In genomic region chr7:120988591-120989299, GRCh38 we compare ENCODE assay signal across 8 cellular contexts. TPM values are rescaled to one million over a fixed set of nuclear protein-coding genes. Genes with fewer than 3 reads are reported as not detected.
DNase-seq lines count a peak whose midpoint lies in the region; ATAC-seq and TF ChIP-seq lines count a peak whose summit lies in the region.

Gene CPED1 (plus strand): TSS chr7:120988711. CDS start chr7:120989622, 911 bp downstream.

- peak within 1 kb of the TSS; percentile 47 for H3K4me3 ChIP-seq in lower lobe of right lung

- no peak within 1 kb of the TSS for H3K27ac Mint-ChIP-seq in activated CD4-positive, alpha-beta T cell treated with anti-CD3 and anti-CD28 coated beads, Interleukin-2, amount 10 ng/mL, durations not matched to agents 7 days and 5 days
- no peak within 1 kb of the TSS for H3K27ac Mint-ChIP-seq in effector memory CD8-positive, alpha-beta T cell

- H3K4me1 ChIP-seq in lower lobe of right lung: peaks cover 34% of the 10 kb centered on the region

- peaks cover 47% of the 10 kb centered on the region for H3K27me3 Mint-ChIP-seq in activated CD4-positive, alpha-beta T cell treated with anti-CD3 and anti-CD28 coated beads, Interleukin-2, amount 10 ng/mL, durations not matched to agents 7 days and 5 days
- peaks cover 66 to 73% of the 10 kb centered on the region in 2 donors for H3K27me3 Mint-ChIP-seq in effector memory CD8-positive, alpha-beta T cell

- no peaks in the 10 kb centered on the region for H3K36me3 Mint-ChIP-seq in activated CD4-positive, alpha-beta T cell treated with anti-CD3 and anti-CD28 coated beads, Interleukin-2, amount 10 ng/mL, durations not matched to agents 7 days and 5 days (ENCODE audit: low read depth)
- peaks cover 9% of the 10 kb centered on the region for H3K36me3 Mint-ChIP-seq in effector memory CD8-positive, alpha-beta T cell (ENCODE audit: insufficient read depth)

- no peaks in the 10 kb centered on the region for H3K27me3 ChIP-seq in lower lobe of right lung (ENCODE audit: low read depth)

- H3K9me3 ChIP-seq in lower lobe of right lung: no peaks in the 10 kb centered on the region

- no peaks in the 10 kb centered on the region for H3K36me3 ChIP-seq in lower lobe of right lung

- intact Hi-C loops in lower lobe of right lung (cut with DNase I): loop anchor here (10.0 kb wide), 1 partner anchor 116 kb away; no protein-coding TSS in a partner anchor

- no peak for TF ChIP-seq CTCF in lower lobe of right lung (IDR thresholded peaks at IDR 0.05)

- peak; percentile 51 for ATAC-seq in effector memory CD8-positive, alpha-beta T cell (replicated peaks)
- ATAC-seq in lower lobe of right lung (peak; percentile 95), GM18517 (IDR thresholded peaks at IDR 0.05; ENCODE audit: unreplicated experiment) (no peak)

- CTCF ChIA-PET in activated CD4-positive, alpha-beta T cell treated with anti-CD3 and anti-CD28 coated beads, Interleukin-2, amount 10 ng/mL, durations not matched to agents 7 days and 5 days (lab: Charles Lee): interaction anchor here (0.7 to 2.2 kb wide), 7 partner anchors 10 to 126 kb away, joined by 3 to 11 read pairs (median 4); partner anchors contain the start of gene ING3

- DNase-seq in GM03348 (ENCODE audit: low spot score) (peak; percentile 84), GOT3 (lab: John Stamatoyannopoulos, UW) (peak; percentile 17), M059J (ENCODE audit: low read depth) (peak; percentile 77), lower lobe of right lung (peak; percentile 81)
- DNase-seq in activated CD4-positive, alpha-beta T cell treated with anti-CD3 and anti-CD28 coated beads, Interleukin-2, amount 10 ng/mL, durations not matched to agents 7 days and 5 days: peak; percentile 12
- peak in 1 of 3 experiments; percentile 20 for DNase-seq in effector memory CD8-positive, alpha-beta T cell
- DNase-seq in stimulated activated CD8-positive, alpha-beta memory T cell treated with anti-CD3 and anti-CD28 coated beads, Interleukin-2, amount 100 ng/mL, for 48 hours (ENCODE audit: low read depth in 2 of 2): peak; percentile 16 to 23

- H3K4me1 Mint-ChIP-seq in activated CD4-positive, alpha-beta T cell treated with anti-CD3 and anti-CD28 coated beads, Interleukin-2, amount 10 ng/mL, durations not matched to agents 7 days and 5 days: peaks cover 19% of the 10 kb centered on the region
- peaks cover 12 to 13% of the 10 kb centered on the region in 2 donors for H3K4me1 Mint-ChIP-seq in effector memory CD8-positive, alpha-beta T cell (ENCODE audit: low read depth in 2 of 2)

- H3K27ac ChIP-seq in lower lobe of right lung: peak within 1 kb of the TSS; percentile 75

- no peaks in the 10 kb centered on the region for H3K9me3 Mint-ChIP-seq in activated CD4-positive, alpha-beta T cell treated with anti-CD3 and anti-CD28 coated beads, Interleukin-2, amount 10 ng/mL, durations not matched to agents 7 days and 5 days
- no peaks in the 10 kb centered on the region for H3K9me3 Mint-ChIP-seq in effector memory CD8-positive, alpha-beta T cell

- H3K4me3 Mint-ChIP-seq in activated CD4-positive, alpha-beta T cell treated with anti-CD3 and anti-CD28 coated beads, Interleukin-2, amount 10 ng/mL, durations not matched to agents 7 days and 5 days: peak within 1 kb of the TSS; percentile 67
- peak within 1 kb of the TSS; percentile 61 to 73 for H3K4me3 Mint-ChIP-seq in effector memory CD8-positive, alpha-beta T cell

- POLR2A ChIA-PET in activated CD4-positive, alpha-beta T cell treated with anti-CD3 and anti-CD28 coated beads, Interleukin-2, amount 10 ng/mL, durations not matched to agents 7 days and 5 days (lab: Charles Lee): no interaction called here

RNA-seq across cellular contexts. Expression of gene CPED1, which starts in this region (rescaled TPM):
- total RNA-seq in M059J (2014; rRNA removed; shearing (Covaris generic)): 14.9 and 15.8 TPM in 2 replicates
- total RNA-seq in activated CD4-positive, alpha-beta T cell treated with anti-CD3 and anti-CD28 coated beads, Interleukin-2, amount 10 ng/mL, durations not matched to agents 7 days and 5 days: under 1 TPM in 1 of 2 experiments, not detected in 1; 0.17 TPM
- total RNA-seq in lower lobe of right lung: 38.6 TPM

Comparison
In these comparisons a context has a peak if more than half of its experiments do, and no peak if none do; other contexts are left out.
1. RNA of gene CPED1 (total RNA-seq): 38.6 TPM in lower lobe of right lung (single experiment) and 14.9 to 15.8 TPM in M059J; 0.17 TPM in activated CD4-positive, alpha-beta T cell treated with anti-CD3 and anti-CD28 coated beads, Interleukin-2, amount 10 ng/mL, durations not matched to agents 7 days and 5 days; every median in the first group is over 10 times any median in the second.
2. Peak in DNase-seq in activated CD4-positive, alpha-beta T cell treated with anti-CD3 and anti-CD28 coated beads, Interleukin-2, amount 10 ng/mL, durations not matched to agents 7 days and 5 days; RNA of the gene not detected or under 1 TPM.